ENCODE assay signal across 5 cellular contexts in the genomic region with DNA sequence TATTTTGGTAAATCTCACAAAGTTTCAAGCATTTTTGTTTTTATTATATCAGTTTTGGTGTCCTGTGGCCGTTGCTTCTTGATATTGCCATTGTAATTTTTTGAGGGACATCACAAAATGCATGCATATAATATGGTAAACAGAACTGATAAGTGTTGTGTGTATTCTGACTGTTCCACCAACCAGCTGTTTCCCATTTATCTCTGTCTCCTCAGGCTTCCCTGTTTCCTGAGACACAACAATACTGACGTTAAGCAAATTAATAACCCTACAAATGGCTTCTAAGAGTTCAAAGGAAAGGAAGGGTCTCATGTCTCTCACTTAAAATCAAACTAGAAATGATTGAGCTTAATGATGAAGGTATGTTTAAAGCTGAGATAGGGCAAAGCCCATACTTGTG. TPM values are rescaled to one million over a fixed set of nuclear protein-coding genes. Genes with fewer than 3 reads are reported as not detected.
"Had no signal": no experiment of that assay in that cellular context is flagged by ENCODE, and none has a peak within 500 bp of the region (broad histone marks: within the 10 kb centered on the region; RNA-seq: fewer than 3 reads in every experiment).

No MANE protein-coding gene starts in this region.

- H3K4me3 ChIP-seq: GM23338 had no signal

- H3K27ac Mint-ChIP-seq: GM23338, H9 had no signal

- H3K36me3 Mint-ChIP-seq: IgD-negative memory B cell had no signal

- H3K4me3 Mint-ChIP-seq: GM23338, H9, IgD-negative memory B cell had no signal

- H3K27me3 Mint-ChIP-seq: IgD-negative memory B cell had no signal

- H3K4me1 Mint-ChIP-seq: GM23338, H9, IgD-negative memory B cell had no signal

- DNase-seq: H9, HCEC 1CT had no signal

RNA-seq across cellular contexts. Expression of a gene that starts 40.0 kb away (rescaled TPM):
- total RNA-seq: GM23338, H1, H9 had no signal
- polyA plus RNA-seq: GM23338, H1, IgD-negative memory B cell had no signal
